Comparison of ENCODE assay signal across 11 cellular contexts in the genomic region with DNA sequence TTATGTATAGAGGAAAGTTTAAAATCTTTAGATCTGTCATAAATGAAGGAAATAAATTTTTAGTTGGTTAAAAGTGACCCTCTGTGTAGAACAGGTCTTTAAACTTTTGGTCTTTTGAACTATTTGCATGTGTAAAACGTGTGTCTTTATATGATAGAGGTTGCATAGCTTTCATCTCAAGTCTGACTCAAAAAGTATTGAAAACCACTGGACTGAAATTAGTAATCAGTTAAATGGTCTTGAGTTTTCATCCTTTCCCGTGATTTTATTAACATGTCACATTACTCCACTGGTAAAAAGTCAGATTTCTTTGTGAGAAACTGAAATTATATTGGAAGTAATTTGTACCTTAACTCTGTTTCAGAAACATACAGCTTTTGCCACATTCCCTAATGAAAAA. TPM values are rescaled to one million over a fixed set of nuclear protein-coding genes. Genes with fewer than 3 reads are reported as not detected.
DNase-seq lines count a peak whose midpoint lies in the region; ATAC-seq and TF ChIP-seq lines count a peak whose summit lies in the region.
"Had no signal": no experiment of that assay in that cellular context is flagged by ENCODE, and none has a peak within 500 bp of the region (broad histone marks: within the 10 kb centered on the region; RNA-seq: fewer than 3 reads in every experiment).

No MANE protein-coding gene starts in this region.

- H3K36me3 ChIP-seq in right lobe of liver = no peaks in the 10 kb centered on the region

- peaks cover 0 to 17% (median 0%) of the 10 kb centered on the region in 4 donors for H3K4me1 ChIP-seq in right lobe of liver

- no peak for TF ChIP-seq CTCF in right lobe of liver (IDR thresholded peaks at IDR 0.05)

- no peaks in the 10 kb centered on the region for H3K27me3 Mint-ChIP-seq in stimulated activated naive CD8-positive, alpha-beta T cell treated with anti-CD3 and anti-CD28 coated beads, Interleukin-15, Interleukin-2, amounts not matched to agents 100 ng/mL and 50 ng/mL, for 24 hours
- H3K27me3 Mint-ChIP-seq in activated T-helper 17 cell treated with anti-CD3 and anti-CD28 coated beads, Interleukin-2, amount 50 U/mL, for 72 hours = no peaks in the 10 kb centered on the region

- H3K27me3 ChIP-seq in right lobe of liver = no peaks in the 10 kb centered on the region

- WGBS in right lobe of liver (ENCODE audit: insufficient coverage, low coverage, low lambda C conversion rate, missing lambda C conversion rate) = 54% methylated on average over 2 of the region's 2 CpGs

- peaks cover 67% of the 10 kb centered on the region for H3K4me1 Mint-ChIP-seq in stimulated activated naive CD8-positive, alpha-beta T cell treated with anti-CD3 and anti-CD28 coated beads, Interleukin-15, Interleukin-2, amounts not matched to agents 100 ng/mL and 50 ng/mL, for 24 hours (ENCODE audit: low read depth)
- H3K4me1 Mint-ChIP-seq in activated T-helper 17 cell treated with anti-CD3 and anti-CD28 coated beads, Interleukin-2, amount 50 U/mL, for 72 hours = peaks cover 52% of the 10 kb centered on the region

- peaks cover 5% of the 10 kb centered on the region for H3K9me3 Mint-ChIP-seq in stimulated activated naive CD8-positive, alpha-beta T cell treated with anti-CD3 and anti-CD28 coated beads, Interleukin-15, Interleukin-2, amounts not matched to agents 100 ng/mL and 50 ng/mL, for 24 hours
- H3K9me3 Mint-ChIP-seq in activated T-helper 17 cell treated with anti-CD3 and anti-CD28 coated beads, Interleukin-2, amount 50 U/mL, for 72 hours = no peaks in the 10 kb centered on the region

- H3K4me3 Mint-ChIP-seq in stimulated activated naive CD8-positive, alpha-beta T cell treated with anti-CD3 and anti-CD28 coated beads, Interleukin-15, Interleukin-2, amounts not matched to agents 100 ng/mL and 50 ng/mL, for 24 hours = peak overlapping the region; percentile 99
- H3K4me3 Mint-ChIP-seq in activated T-helper 17 cell treated with anti-CD3 and anti-CD28 coated beads, Interleukin-2, amount 50 U/mL, for 72 hours = peak overlapping the region; percentile 99

- peak overlapping the region; percentile 73 to 92 (median 85) for H3K4me3 ChIP-seq in right lobe of liver

- intact Hi-C loops in right lobe of liver (cut with DNase I) = no loop called here

- ATAC-seq in stimulated activated naive CD8-positive, alpha-beta T cell treated with anti-CD3 and anti-CD28 coated beads, Interleukin-15, Interleukin-2, amounts not matched to agents 100 U/mL and 50 U/mL, for 24 hours = no peak
- peak; percentile 10 for ATAC-seq in activated T-helper 17 cell treated with anti-CD3 and anti-CD28 coated beads, Interleukin-2, amount 50 U/mL, for 72 hours (replicated peaks)
- ATAC-seq in right lobe of liver (no peak), GM21423 (IDR thresholded peaks at IDR 0.05; ENCODE audit: unreplicated experiment) (no peak), HG02852 (IDR thresholded peaks at IDR 0.05; ENCODE audit: unreplicated experiment) (no peak)

- H3K27ac Mint-ChIP-seq in stimulated activated naive CD8-positive, alpha-beta T cell treated with anti-CD3 and anti-CD28 coated beads, Interleukin-15, Interleukin-2, amounts not matched to agents 100 ng/mL and 50 ng/mL, for 24 hours = peak overlapping the region; percentile 88
- peak overlapping the region; percentile 98 for H3K27ac Mint-ChIP-seq in activated T-helper 17 cell treated with anti-CD3 and anti-CD28 coated beads, Interleukin-2, amount 50 U/mL, for 72 hours

- peaks cover 57% of the 10 kb centered on the region for H3K36me3 Mint-ChIP-seq in stimulated activated naive CD8-positive, alpha-beta T cell treated with anti-CD3 and anti-CD28 coated beads, Interleukin-15, Interleukin-2, amounts not matched to agents 100 ng/mL and 50 ng/mL, for 24 hours (ENCODE audit: low read depth)
- peaks cover 59% of the 10 kb centered on the region for H3K36me3 Mint-ChIP-seq in activated T-helper 17 cell treated with anti-CD3 and anti-CD28 coated beads, Interleukin-2, amount 50 U/mL, for 72 hours (ENCODE audit: low read depth)

- no peak for TF ChIP-seq POLR2A in right lobe of liver (IDR thresholded peaks at IDR 0.05)

- no peak for DNase-seq in stimulated activated naive CD8-positive, alpha-beta T cell treated with anti-CD3 and anti-CD28 coated beads, Interleukin-15, Interleukin-2, amounts not matched to agents 100 U/mL and 50 U/mL, for 24 hours
- no peak for DNase-seq in right lobe of liver
- no peak for DNase-seq in putamen (ENCODE audit: low spot score)
- no peak for DNase-seq in RPMI8226
- DNase-seq: NCI-H187 treated with DMSO at 0.1 percent for 48 hours, WERI-Rb-1 had no signal

- H3K9me3 ChIP-seq in right lobe of liver = no peaks in the 10 kb centered on the region

- H3K27ac ChIP-seq in right lobe of liver = no peak overlapping the region
- H3K27ac ChIP-seq: epithelial cell of prostate had no signal

RNA-seq across cellular contexts. Expression of gene RNPC3, which starts 1.8 kb away (rescaled TPM):
- 10 to 100 TPM; 14.2 to 27.2 TPM for total RNA-seq in activated T-helper 17 cell treated with anti-CD3 and anti-CD28 coated beads, Interleukin-2, amount 50 U/mL, for 72 hours
- total RNA-seq in right lobe of liver = 10 to 100 TPM in 4 of 6 experiments, 1 to 10 TPM in 2; 9.1 to 19.3 (median 12.2) TPM

RNA-seq across cellular contexts. Expression of gene AMY2B, which starts 44.1 kb away (rescaled TPM):
- 10 to 100 TPM in 1 of 2 donors, 1 to 10 TPM in 1; 6.3 to 14.6 TPM for total RNA-seq in activated T-helper 17 cell treated with anti-CD3 and anti-CD28 coated beads, Interleukin-2, amount 50 U/mL, for 72 hours
- 10 to 100 TPM in 3 of 6 experiments, 1 to 10 TPM in 3; 4.3 to 21.2 (median 9.2) TPM for total RNA-seq in right lobe of liver
